Comparison of ENCODE assay signal across 10 cellular contexts in the genomic region with DNA sequence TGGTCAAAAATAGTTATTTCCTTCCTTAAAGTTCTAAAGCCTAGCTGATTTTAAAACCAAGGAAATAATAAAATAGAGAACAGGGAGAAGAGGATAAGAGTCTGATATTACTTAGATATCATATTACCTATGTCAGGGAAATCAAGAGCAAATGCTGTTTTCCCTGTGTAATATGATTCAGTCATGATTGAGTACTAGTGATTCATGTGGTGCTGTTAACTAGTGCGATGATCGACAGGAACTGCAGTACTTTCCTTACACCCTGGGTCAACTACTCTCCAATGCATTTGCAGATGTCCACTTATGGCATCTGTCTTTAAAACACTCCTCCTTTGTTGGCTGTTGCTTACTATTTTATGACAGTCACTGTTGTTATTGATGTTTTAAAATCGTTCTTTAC.
DNase-seq lines count a peak whose midpoint lies in the region; ATAC-seq, FAIRE-seq and TF ChIP-seq lines count a peak whose summit lies in the region.
"Had no signal": no experiment of that assay in that cellular context is flagged by ENCODE, and none has a peak within 500 bp of the region (broad histone marks: within the 10 kb centered on the region; RNA-seq: fewer than 3 reads in every experiment).

No MANE protein-coding gene starts in this region.

- intact Hi-C loops in psoas muscle (cut with DNase I), result no loop called here

- H3K4me1 ChIP-seq in psoas muscle, result peaks cover 28% of the 10 kb centered on the region
- H3K4me1 ChIP-seq: BE2C had no signal

- H3K9me3 ChIP-seq in psoas muscle, result no peaks in the 10 kb centered on the region
- H3K9me3 ChIP-seq: BE2C had no signal

- H3K27me3 Mint-ChIP-seq in activated T-cell treated with anti-CD3 and anti-CD28 coated beads, Interleukin-2, amount 50 U/mL, for 72 hours (ENCODE audit: low read depth), result no peaks in the 10 kb centered on the region

- in situ Hi-C loops in G401 (cut with HindIII; ENCODE audit: low sequenced_read_pairs), result no loop called here

- peaks cover 0 to 6% of the 10 kb centered on the region in 2 donors for H3K9me3 Mint-ChIP-seq in activated T-cell treated with anti-CD3 and anti-CD28 coated beads, Interleukin-2, amount 50 U/mL, for 72 hours

- H3K36me3 Mint-ChIP-seq in activated T-cell treated with anti-CD3 and anti-CD28 coated beads, Interleukin-2, amount 50 U/mL, for 72 hours (ENCODE audit: insufficient read depth in 2 of 2), result peaks cover 2 to 22% of the 10 kb centered on the region in 2 donors

- H3K4me3 Mint-ChIP-seq in activated T-cell treated with anti-CD3 and anti-CD28 coated beads, Interleukin-2, amount 50 U/mL, for 72 hours, result peak overlapping the region in 1 of 2 donors; percentile 20

- no peaks in the 10 kb centered on the region for H3K27me3 ChIP-seq in psoas muscle (ENCODE audit: insufficient read depth in 3 of 3, low read length in 2 of 3)
- H3K27me3 ChIP-seq: BE2C had no signal

- no peak for TF ChIP-seq CTCF in psoas muscle (IDR thresholded peaks at IDR 0.05)

- peak overlapping the region; percentile 28 for H3K27ac ChIP-seq in psoas muscle

- 11 to 17% (median 14%) methylated on average over 3 of the region's 3 CpGs for WGBS in psoas muscle, 3 donors

- peak overlapping the region; percentile 90 for H3K27ac Mint-ChIP-seq in activated T-cell treated with anti-CD3 and anti-CD28 coated beads, Interleukin-2, amount 50 U/mL, for 72 hours

- peak overlapping the region; percentile 3 for H3K4me3 ChIP-seq in psoas muscle

- DNase-seq in activated T-cell treated with anti-CD3 and anti-CD28 coated beads, Interleukin-2, amount 50 U/mL, for 72 hours, result no peak
- DNase-seq in activated T-cell treated with anti-CD3 and anti-CD28 coated beads, Interleukin-2, amount 50 U/mL, for 48 hours, result no peak
- DNase-seq in NCI-H2029 (lab: John Stamatoyannopoulos, UW) (peak; percentile 32), psoas muscle (no peak), cerebellar cortex (ENCODE audit: low spot score) (no peak), G401 (ENCODE audit: low spot score) (no peak), ecto neural progenitor cell (ENCODE audit: low spot score) (no peak)
- DNase-seq: BE2C, Karpas-422 had no signal

- peaks cover 48% of the 10 kb centered on the region for H3K4me1 Mint-ChIP-seq in activated T-cell treated with anti-CD3 and anti-CD28 coated beads, Interleukin-2, amount 50 U/mL, for 72 hours (ENCODE audit: low read depth)

- peak; percentile 62 for FAIRE-seq in colon (lab: Jason Lieb, UNC)

- H3K36me3 ChIP-seq in psoas muscle (ENCODE audit: insufficient read depth in 1 of 2, low read depth in 1 of 2), result peaks cover 0 to 6% of the 10 kb centered on the region in 2 donors
- H3K36me3 ChIP-seq: BE2C had no signal

- peak; percentile 52 to 54 for ATAC-seq in activated T-cell treated with anti-CD3 and anti-CD28 coated beads, Interleukin-2, amount 50 U/mL, for 72 hours (replicated peaks in 1 of 2)
- peak; percentile 45 to 87 (median 78) for ATAC-seq in psoas muscle
